ENCODE assay signal across 1 cellular context in the genomic region with DNA sequence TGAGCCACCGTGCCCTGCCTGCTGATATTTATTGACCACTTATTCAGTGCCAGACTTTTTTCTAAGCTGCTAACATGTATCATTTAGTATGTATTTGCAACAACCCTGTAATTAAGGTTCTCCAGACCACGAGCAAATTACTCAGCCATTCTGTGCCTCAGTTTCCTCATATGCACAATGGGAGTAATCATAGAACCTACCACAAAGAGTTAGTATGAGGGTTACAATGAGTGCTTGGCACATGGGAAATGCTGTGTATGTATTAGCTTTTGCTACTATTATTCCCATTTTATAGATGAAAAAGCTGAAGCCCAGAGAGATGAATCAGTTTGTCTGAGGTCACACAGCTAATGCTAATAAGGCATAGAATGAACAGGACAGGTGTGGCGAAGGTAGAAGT.
TF ChIP-seq lines count a peak whose summit lies in the region.

No MANE protein-coding gene starts in this region.

TF ChIP-seq in A549, 52 proteins besides CTCF, POLR2A, EP300 and RAD21 (continued from another document):
- TF ChIP-seq RCOR1 (IDR thresholded peaks at IDR 0.05; ENCODE audit: low read depth, low read length) (no peak), ZNF302 (CRISPR knock-in tag; IDR thresholded peaks at IDR 0.05) (no peak), HEYL (CRISPR knock-in tag; IDR thresholded peaks at IDR 0.05) (no peak), MYC (IDR thresholded peaks at IDR 0.05; ENCODE audit: borderline replicate concordance, low read length) (no peak), NPAS2 (CRISPR knock-in tag; IDR thresholded peaks at IDR 0.05; ENCODE audit: borderline replicate concordance) (no peak)
TF ChIP-seq in A549: peak in this region for 0.
